ENCODE assay signal across 21 cellular contexts in the genomic region with DNA sequence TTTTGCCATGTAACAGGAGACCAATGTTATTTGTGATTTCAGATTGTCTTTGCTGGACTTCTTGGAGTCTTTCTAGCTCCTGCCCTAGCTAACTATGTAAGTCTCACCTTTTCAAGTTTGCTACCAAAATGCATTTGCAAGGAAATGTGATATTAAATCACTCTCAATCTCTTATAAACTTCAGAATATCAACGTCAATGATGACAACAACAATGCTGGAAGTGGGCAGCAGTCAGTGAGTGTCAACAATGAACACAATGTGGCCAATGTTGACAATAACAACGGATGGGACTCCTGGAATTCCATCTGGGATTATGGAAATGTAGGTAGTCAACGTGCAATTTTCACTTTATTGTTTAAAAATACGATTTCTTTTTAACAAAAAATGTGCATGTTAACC. TPM values are rescaled to one million over a fixed set of nuclear protein-coding genes. Genes with fewer than 3 reads are reported as not detected.
DNase-seq lines count a peak whose midpoint lies in the region; ATAC-seq, FAIRE-seq and TF ChIP-seq lines count a peak whose summit lies in the region.
"Had no signal": no experiment of that assay in that cellular context is flagged by ENCODE, and none has a peak within 500 bp of the region (broad histone marks: within the 10 kb centered on the region; RNA-seq: fewer than 3 reads in every experiment).

No MANE protein-coding gene starts in this region.

- H3K27ac ChIP-seq in HepG2 (ENCODE audit: extremely low read length, insufficient read depth, low read length), result no peak overlapping the region
- H3K27ac ChIP-seq in right lobe of liver, result no peak overlapping the region
- no peak overlapping the region for H3K27ac ChIP-seq in keratinocyte (ENCODE audit: control insufficient read depth, insufficient read depth, low read length)
- no peak overlapping the region for H3K27ac ChIP-seq in A673 (ENCODE audit: low read depth, low read length, poor library complexity, severe bottlenecking)
- H3K27ac ChIP-seq: C4-2B had no signal

- H3K36me3 ChIP-seq in HepG2 (replicated peaks in 1 of 2; ENCODE audit: control insufficient read depth in 1 of 2, insufficient read depth in 2 of 2, low read length in 2 of 2) (no peaks in the 10 kb centered on the region), right lobe of liver (no peaks in the 10 kb centered on the region), keratinocyte (ENCODE audit: control insufficient read depth in 2 of 2, extremely low read depth in 1 of 2, insufficient read depth in 2 of 2, low read length in 2 of 2) (no peaks in the 10 kb centered on the region), A673 (ENCODE audit: insufficient read depth, low read length, poor library complexity, severe bottlenecking) (no peaks in the 10 kb centered on the region)

- BruUV-seq in HepG2 (replicated peaks; lab: Mats Ljungman, UMichigan) (no TSS peak), A673 (replicated peaks; lab: Mats Ljungman, UMichigan) (no TSS peak)

- no peaks in the 10 kb centered on the region for H3K9me3 ChIP-seq in HepG2 (ENCODE audit: low read length)
- H3K9me3 ChIP-seq in right lobe of liver, result no peaks in the 10 kb centered on the region
- H3K9me3 ChIP-seq in keratinocyte (ENCODE audit: control insufficient read depth, low read depth, low read length), result no peaks in the 10 kb centered on the region
- no peaks in the 10 kb centered on the region for H3K9me3 ChIP-seq in A673 (ENCODE audit: low read depth, low read length, poor library complexity, severe bottlenecking)
- H3K9me3 ChIP-seq: Caco-2 had no signal

- H3K4me1 ChIP-seq in HepG2 (ENCODE audit: insufficient read depth, low read length) (no peaks in the 10 kb centered on the region), right lobe of liver (peaks cover 0 to 21% (median 0%) of the 10 kb centered on the region in 4 donors), keratinocyte (ENCODE audit: control insufficient read depth, extremely low read depth, insufficient read depth, low read length) (peaks cover 7% of the 10 kb centered on the region), A673 (ENCODE audit: insufficient read depth, low read length, poor library complexity, severe bottlenecking) (no peaks in the 10 kb centered on the region)
- H3K4me1 ChIP-seq: Caco-2 had no signal

- under 1% methylated on average over 4 of the region's 4 CpGs for whole genome bisulfite sequencing in HepG2 (ENCODE audit: low lambda C conversion rate)
- WGBS in right lobe of liver (ENCODE audit: insufficient coverage, low coverage, low lambda C conversion rate, missing lambda C conversion rate), result 62% methylated on average over 4 of the region's 4 CpGs

- no peak for DNase-seq in HepG2 (ENCODE audit: low spot score)
- DNase-seq in right lobe of liver, result no peak
- peak; percentile 74 for DNase-seq in NCI-H460 (ENCODE audit: extremely low read depth, low read depth)
- DNase-seq in keratinocyte (ENCODE audit: low read depth, low spot score), result no peak
- no peak for DNase-seq in A673 (ENCODE audit: low spot score)
- no peak for DNase-seq in NCI-H1436 (lab: John Stamatoyannopoulos, UW)
- DNase-seq in SW480 (ENCODE audit: low spot score), result no peak
- DNase-seq: 8988T; ACHN; Caco-2; CD4-positive, alpha-beta T cell; DMS79 treated with DMSO at 0.1 percent for 48 hours; GF-D8; HFFc6; KG1 had no signal

- H3K9ac ChIP-seq in HepG2 (ENCODE audit: insufficient read depth, low read depth, low read length), result no peak overlapping the region
- no peak overlapping the region for H3K9ac ChIP-seq in keratinocyte (ENCODE audit: control insufficient read depth, extremely low read depth, insufficient read depth, low read length)

- TF ChIP-seq RAD21 in HepG2 (CRISPR knock-in tag; IDR thresholded peaks at IDR 0.05), result no peak

- ATAC-seq in HepG2, result no peak
- no peak for ATAC-seq in right lobe of liver
- ATAC-seq: HCT116 had no signal

- no peaks in the 10 kb centered on the region for H3K79me2 ChIP-seq in HepG2 (ENCODE audit: insufficient read depth, low read length)
- H3K79me2 ChIP-seq in keratinocyte (ENCODE audit: control insufficient read depth, insufficient read depth, low read length), result no peaks in the 10 kb centered on the region

- FAIRE-seq in HepG2 (lab: Jason Lieb, UNC) (peak; percentile 21), keratinocyte (lab: Jason Lieb, UNC) (peak; percentile 63)
- FAIRE-seq: D721Med, GM19239 had no signal

- dilution Hi-C loops in keratinocyte (cut with MboI; ENCODE audit: extremely low pct_ligation_motif_present, low sequenced_read_pairs), result no loop called here

- in situ Hi-C loops in HepG2 (cut with HindIII; ENCODE audit: extremely low pct_ligation_motif_present, low pct_unique_long_range_greater_than_20kb), result no loop called here

- TF ChIP-seq CTCF in HepG2 (CRISPR knock-in tag; IDR thresholded peaks at IDR 0.05) (no peak), right lobe of liver (IDR thresholded peaks at IDR 0.05) (no peak), keratinocyte (optimal IDR thresholded peaks at IDR 0.05 in 1 of 3, IDR thresholded peaks at IDR 0.05 in 1 of 3, conservative IDR thresholded peaks at IDR 0.05 in 1 of 3; ENCODE audit: extremely low read depth in 1 of 3, insufficient read depth in 2 of 3, low read length in 3 of 3) (no peak), A673 (conservative IDR thresholded peaks at IDR 0.05; ENCODE audit: low read depth, low read length) (no peak)

- POLR2A ChIA-PET in HepG2 (lab: Yijun Ruan, JAX), result no interaction called here
- POLR2A ChIA-PET in A673 (lab: Charles Lee; ENCODE audit: low non-redundant PET), result no interaction called here

- H2AFZ ChIP-seq in HepG2 (ENCODE audit: low read length) (no peak overlapping the region), keratinocyte (ENCODE audit: control insufficient read depth, low read length) (no peak overlapping the region)

- no peak overlapping the region for H3K4me3 ChIP-seq in HepG2 (replicated peaks in 1 of 3; ENCODE audit: insufficient read depth in 1 of 3, low read depth in 2 of 3, low read length in 3 of 3)
- H3K4me3 ChIP-seq in right lobe of liver, result no peak overlapping the region
- no peak overlapping the region for H3K4me3 ChIP-seq in keratinocyte (ENCODE audit: control insufficient read depth in 2 of 3, extremely low read depth in 1 of 3, insufficient read depth in 2 of 3, low read depth in 1 of 3, low read length in 3 of 3)
- no peak overlapping the region for H3K4me3 ChIP-seq in A673 (ENCODE audit: low read depth, low read length, poor library complexity, severe bottlenecking)

- TF ChIP-seq POLR2A in HepG2 (IDR thresholded peaks at IDR 0.05; ENCODE audit: insufficient read depth in 1 of 2, low read depth in 2 of 2, low read length in 2 of 2), result no peak
- TF ChIP-seq POLR2A in right lobe of liver (IDR thresholded peaks at IDR 0.05), result no peak

- intact Hi-C loops in HepG2 (cut with micrococcal nuclease; ENCODE audit: unreplicated experiment), result no loop called here
- intact Hi-C loops in right lobe of liver (cut with DNase I), result no loop called here
- intact Hi-C loops in A673 (cut with micrococcal nuclease; ENCODE audit: unreplicated experiment), result no loop called here

- H3K9me1 ChIP-seq in keratinocyte (ENCODE audit: control insufficient read depth, extremely low read depth, insufficient read depth, low read length), result no peaks in the 10 kb centered on the region

- H3K4me2 ChIP-seq in HepG2 (ENCODE audit: low read depth, low read length) (no peak overlapping the region), keratinocyte (ENCODE audit: control insufficient read depth, extremely low read depth, insufficient read depth, low read depth, low read length) (no peak overlapping the region)

- H4K20me1 ChIP-seq in HepG2 (ENCODE audit: insufficient read depth, low read length) (no peaks in the 10 kb centered on the region), keratinocyte (ENCODE audit: control insufficient read depth, extremely low read depth, insufficient read depth, low read length) (no peaks in the 10 kb centered on the region)

- CTCF ChIA-PET in HepG2 (lab: Yijun Ruan, JAX; ENCODE audit: low intra/inter-chr PET ratio, low total read pairs) (no interaction called here), A673 (lab: Charles Lee) (no interaction called here)

- H3K27me3 ChIP-seq in HepG2 (ENCODE audit: control insufficient read depth in 1 of 2, insufficient read depth in 2 of 2, low read length in 2 of 2), result peaks cover 0 to 28% of the 10 kb centered on the region in 2 experiments; a peak in 3 of 5 replicates
- H3K27me3 ChIP-seq in right lobe of liver, result no peaks in the 10 kb centered on the region
- H3K27me3 ChIP-seq in keratinocyte (ENCODE audit: control insufficient read depth, extremely low read depth, insufficient read depth, low read length), result peaks cover 3% of the 10 kb centered on the region
- no peaks in the 10 kb centered on the region for H3K27me3 ChIP-seq in A673 (replicated peaks; ENCODE audit: insufficient read depth, low read depth, low read length, poor library complexity)

- TF ChIP-seq EP300 in HepG2 (IDR thresholded peaks at IDR 0.05; ENCODE audit: low read depth in 2 of 2, low read length in 2 of 2) (no peak), HepG2 (CRISPR knock-in tag; IDR thresholded peaks at IDR 0.05; ENCODE audit: borderline replicate concordance) (no peak)

RNA-seq across cellular contexts. Expression of gene GKN1, which starts 3.0 kb away (rescaled TPM):
- not detected in 2 replicates for total RNA-seq in HepG2 (2016; rRNA removed; fragmentation: Illumina TruSeq; extraction: Trizol)
- not detected in 2 replicates for total RNA-seq in HepG2 (2016; cell fraction: cytosol; rRNA removed; fragmentation: Illumina TruSeq; extraction: Trizol; ENCODE audit: low read depth)
- not detected in 2 replicates for total RNA-seq in HepG2 (2016; cell fraction: insoluble cytoplasmic fraction; rRNA removed; fragmentation: Illumina TruSeq; extraction: Trizol)
- not detected in 2 replicates for total RNA-seq in HepG2 (2016; cell fraction: membrane; rRNA removed; fragmentation: Illumina TruSeq; extraction: Trizol)
- not detected in 2 replicates for total RNA-seq in HepG2 (2016; cell fraction: nucleus; rRNA removed; fragmentation: Illumina TruSeq; extraction: Trizol)
- not detected in 2 replicates for polyA plus RNA-seq in HepG2 (2011; rRNA removed)
- not detected in 2 replicates for polyA plus RNA-seq in HepG2 (2011; cell fraction: cytosol; rRNA removed)
- not detected in 2 replicates for polyA plus RNA-seq in HepG2 (2011; cell fraction: nucleus; rRNA removed)
- not detected in 2 replicates for polyA plus RNA-seq in HepG2 (2012)
- not detected in 2 replicates for polyA plus RNA-seq in HepG2 (2016; cell fraction: cytosol; fragmentation: Illumina TruSeq; extraction: Trizol; ENCODE audit: low read depth)
- polyA plus RNA-seq in HepG2 (2016; cell fraction: insoluble cytoplasmic fraction; fragmentation: Illumina TruSeq; extraction: Trizol; ENCODE audit: low read depth), result not detected in 2 replicates
- polyA plus RNA-seq in HepG2 (2016; cell fraction: membrane; fragmentation: Illumina TruSeq; extraction: Trizol; ENCODE audit: low read depth), result not detected in 2 replicates
- polyA plus RNA-seq in HepG2 (2016; cell fraction: nucleus; fragmentation: Illumina TruSeq; extraction: Trizol; ENCODE audit: insufficient read depth, low read depth), result not detected in 2 replicates
- polyA minus RNA-seq in HepG2 (2011; rRNA and poly(A)+ RNA removed; ENCODE audit: low replicate concordance), result not detected in 2 replicates
- not detected in 2 replicates for polyA minus RNA-seq in HepG2 (2011; cell fraction: cytosol; rRNA and poly(A)+ RNA removed)
- polyA minus RNA-seq in HepG2 (2011; cell fraction: nucleus; rRNA and poly(A)+ RNA removed), result not detected in 2 replicates
- not detected for total RNA-seq in right lobe of liver
- 1.6 and 2.1 TPM in 2 replicates for total RNA-seq in NCI-H460 (2014; rRNA removed; shearing (Covaris generic))
- 0.31 TPM in 1 of 2 replicates, not detected in the other for polyA plus RNA-seq in NCI-H460 (2014; cell fraction: nucleus; rRNA removed)
- 0.15 to 0.75 TPM (median 0.49 TPM) in 3 replicates for polyA plus RNA-seq in keratinocyte
- polyA plus RNA-seq in keratinocyte (2011; ENCODE audit: low read depth), result not detected
- 0.47 and 1.1 TPM in 2 replicates for polyA plus RNA-seq in keratinocyte (2011; cell fraction: cytosol; rRNA removed)
- 1.1 and 1.2 TPM in 2 replicates for polyA plus RNA-seq in keratinocyte (2011; cell fraction: nucleus; rRNA removed)
- 0.19 and 0.30 TPM in 2 replicates for polyA plus RNA-seq in keratinocyte (2012; ENCODE audit: low replicate concordance)
- polyA minus RNA-seq in keratinocyte, result not detected in 3 replicates
- not detected for polyA minus RNA-seq in keratinocyte (2011; cell fraction: cytosol; rRNA and poly(A)+ RNA removed)
- polyA minus RNA-seq in keratinocyte (2011; cell fraction: nucleus; rRNA and poly(A)+ RNA removed), result not detected in 2 replicates
- total RNA-seq in A673 (2021), result not detected in 2 replicates
- total RNA-seq: Caco-2; CD4-positive, alpha-beta T cell; H4; HFFc6 had no signal
- polyA plus RNA-seq: BJ had no signal

RNA-seq across cellular contexts. Expression of gene GKN2, which starts 24.8 kb away (rescaled TPM):
- total RNA-seq in HepG2 (2016; rRNA removed; fragmentation: Illumina TruSeq; extraction: Trizol), result not detected in 2 replicates
- total RNA-seq in HepG2 (2016; cell fraction: cytosol; rRNA removed; fragmentation: Illumina TruSeq; extraction: Trizol; ENCODE audit: low read depth), result not detected in 2 replicates
- not detected in 2 replicates for total RNA-seq in HepG2 (2016; cell fraction: insoluble cytoplasmic fraction; rRNA removed; fragmentation: Illumina TruSeq; extraction: Trizol)
- total RNA-seq in HepG2 (2016; cell fraction: membrane; rRNA removed; fragmentation: Illumina TruSeq; extraction: Trizol), result not detected in 2 replicates
- not detected in 2 replicates for total RNA-seq in HepG2 (2016; cell fraction: nucleus; rRNA removed; fragmentation: Illumina TruSeq; extraction: Trizol)
- not detected in 2 replicates for polyA plus RNA-seq in HepG2 (2011; rRNA removed)
- polyA plus RNA-seq in HepG2 (2011; cell fraction: cytosol; rRNA removed), result not detected in 2 replicates
- polyA plus RNA-seq in HepG2 (2011; cell fraction: nucleus; rRNA removed), result not detected in 2 replicates
- polyA plus RNA-seq in HepG2 (2012), result not detected in 2 replicates
- polyA plus RNA-seq in HepG2 (2016; cell fraction: cytosol; fragmentation: Illumina TruSeq; extraction: Trizol; ENCODE audit: low read depth), result not detected in 2 replicates
- polyA plus RNA-seq in HepG2 (2016; cell fraction: insoluble cytoplasmic fraction; fragmentation: Illumina TruSeq; extraction: Trizol; ENCODE audit: low read depth), result not detected in 2 replicates
- polyA plus RNA-seq in HepG2 (2016; cell fraction: membrane; fragmentation: Illumina TruSeq; extraction: Trizol; ENCODE audit: low read depth), result not detected in 2 replicates
- not detected in 2 replicates for polyA plus RNA-seq in HepG2 (2016; cell fraction: nucleus; fragmentation: Illumina TruSeq; extraction: Trizol; ENCODE audit: insufficient read depth, low read depth)
- not detected in 2 replicates for polyA minus RNA-seq in HepG2 (2011; rRNA and poly(A)+ RNA removed; ENCODE audit: low replicate concordance)
- polyA minus RNA-seq in HepG2 (2011; cell fraction: cytosol; rRNA and poly(A)+ RNA removed), result not detected in 2 replicates
- not detected in 2 replicates for polyA minus RNA-seq in HepG2 (2011; cell fraction: nucleus; rRNA and poly(A)+ RNA removed)
- not detected for total RNA-seq in right lobe of liver
- 1.6 TPM in 2 replicates for total RNA-seq in NCI-H460 (2014; rRNA removed; shearing (Covaris generic))
- not detected in 2 replicates for polyA plus RNA-seq in NCI-H460 (2014; cell fraction: nucleus; rRNA removed)
- 0.08 TPM in 1 of 3 replicates, not detected in the others for polyA plus RNA-seq in keratinocyte
- polyA plus RNA-seq in keratinocyte (2011; ENCODE audit: low read depth), result not detected
- polyA plus RNA-seq in keratinocyte (2011; cell fraction: cytosol; rRNA removed), result not detected in 2 replicates
- polyA plus RNA-seq in keratinocyte (2011; cell fraction: nucleus; rRNA removed), result not detected in 2 replicates
- polyA plus RNA-seq in keratinocyte (2012; ENCODE audit: low replicate concordance), result not detected in 2 replicates
- not detected in 3 replicates for polyA minus RNA-seq in keratinocyte
- polyA minus RNA-seq in keratinocyte (2011; cell fraction: cytosol; rRNA and poly(A)+ RNA removed), result not detected
- not detected in 2 replicates for polyA minus RNA-seq in keratinocyte (2011; cell fraction: nucleus; rRNA and poly(A)+ RNA removed)
- total RNA-seq in A673 (2021), result not detected in 2 replicates
- total RNA-seq: Caco-2; CD4-positive, alpha-beta T cell; H4; HFFc6 had no signal
- polyA plus RNA-seq: BJ had no signal

RNA-seq across cellular contexts. Expression of gene ANTXR1, which starts 35.5 kb away (rescaled TPM):
- total RNA-seq in HepG2 (2016; rRNA removed; fragmentation: Illumina TruSeq; extraction: Trizol), result 9.2 and 12.7 TPM in 2 replicates
- 1.9 and 2.4 TPM in 2 replicates for total RNA-seq in HepG2 (2016; cell fraction: cytosol; rRNA removed; fragmentation: Illumina TruSeq; extraction: Trizol; ENCODE audit: low read depth)
- total RNA-seq in HepG2 (2016; cell fraction: insoluble cytoplasmic fraction; rRNA removed; fragmentation: Illumina TruSeq; extraction: Trizol), result 7.7 and 13.3 TPM in 2 replicates
- total RNA-seq in HepG2 (2016; cell fraction: membrane; rRNA removed; fragmentation: Illumina TruSeq; extraction: Trizol), result 8.7 TPM in 2 replicates
- 25.0 and 27.3 TPM in 2 replicates for total RNA-seq in HepG2 (2016; cell fraction: nucleus; rRNA removed; fragmentation: Illumina TruSeq; extraction: Trizol)
- polyA plus RNA-seq in HepG2 (2011; rRNA removed), result 3.6 and 4.5 TPM in 2 replicates
- polyA plus RNA-seq in HepG2 (2011; cell fraction: cytosol; rRNA removed), result 2.8 and 3.6 TPM in 2 replicates
- polyA plus RNA-seq in HepG2 (2011; cell fraction: nucleus; rRNA removed), result 4.9 and 6.2 TPM in 2 replicates
- polyA plus RNA-seq in HepG2 (2012), result 5.4 and 5.7 TPM in 2 replicates
- 2.8 TPM in 2 replicates for polyA plus RNA-seq in HepG2 (2016; cell fraction: cytosol; fragmentation: Illumina TruSeq; extraction: Trizol; ENCODE audit: low read depth)
- polyA plus RNA-seq in HepG2 (2016; cell fraction: insoluble cytoplasmic fraction; fragmentation: Illumina TruSeq; extraction: Trizol; ENCODE audit: low read depth), result 13.7 and 15.0 TPM in 2 replicates
- 7.6 and 7.7 TPM in 2 replicates for polyA plus RNA-seq in HepG2 (2016; cell fraction: membrane; fragmentation: Illumina TruSeq; extraction: Trizol; ENCODE audit: low read depth)
- polyA plus RNA-seq in HepG2 (2016; cell fraction: nucleus; fragmentation: Illumina TruSeq; extraction: Trizol; ENCODE audit: insufficient read depth, low read depth), result 30.8 and 33.8 TPM in 2 replicates
- polyA minus RNA-seq in HepG2 (2011; rRNA and poly(A)+ RNA removed; ENCODE audit: low replicate concordance), result 9.6 and 50.4 TPM in 2 replicates
- 5.2 and 6.2 TPM in 2 replicates for polyA minus RNA-seq in HepG2 (2011; cell fraction: cytosol; rRNA and poly(A)+ RNA removed)
- polyA minus RNA-seq in HepG2 (2011; cell fraction: nucleus; rRNA and poly(A)+ RNA removed), result 12.5 and 14.8 TPM in 2 replicates
- 1 to 10 TPM; 1.1 to 4.1 (median 2.9) TPM for total RNA-seq in right lobe of liver
- total RNA-seq in NCI-H460 (2014; rRNA removed; shearing (Covaris generic)), result 265 and 310 TPM in 2 replicates
- 109 and 122 TPM in 2 replicates for polyA plus RNA-seq in NCI-H460 (2014; cell fraction: nucleus; rRNA removed)
- 12.8 to 35.9 TPM (median 20.4 TPM) in 3 replicates for polyA plus RNA-seq in keratinocyte
- polyA plus RNA-seq in keratinocyte (2011; ENCODE audit: low read depth), result 5.0 TPM
- polyA plus RNA-seq in keratinocyte (2011; cell fraction: cytosol; rRNA removed), result 16.5 and 23.5 TPM in 2 replicates
- 40.8 and 42.4 TPM in 2 replicates for polyA plus RNA-seq in keratinocyte (2011; cell fraction: nucleus; rRNA removed)
- 4.5 and 29.9 TPM in 2 replicates for polyA plus RNA-seq in keratinocyte (2012; ENCODE audit: low replicate concordance)
- 15.6 to 52.7 TPM (median 24.5 TPM) in 3 replicates for polyA minus RNA-seq in keratinocyte
- 12.7 TPM for polyA minus RNA-seq in keratinocyte (2011; cell fraction: cytosol; rRNA and poly(A)+ RNA removed)
- polyA minus RNA-seq in keratinocyte (2011; cell fraction: nucleus; rRNA and poly(A)+ RNA removed), result 24.1 and 52.0 TPM in 2 replicates
- total RNA-seq in A673 (2021), result 160 and 181 TPM in 2 replicates
- total RNA-seq: CD4-positive, alpha-beta T cell had no signal
